8 cellular contexts compared by ENCODE assay signal in genomic region chr2:170930132-170931109, GRCh38. TPM values are rescaled to one million over a fixed set of nuclear protein-coding genes. Genes with fewer than 3 reads are reported as not detected.
A peak's percentile ranks its signal among the peaks of the same experiment; 100 is the strongest.
DNase-seq lines count a peak whose midpoint lies in the region; ATAC-seq and TF ChIP-seq lines count a peak whose summit lies in the region.

No MANE protein-coding gene starts in this region.

- intact Hi-C loops in ascending aorta (cut with DNase I), result no loop called here

- peak; percentile 27 for ATAC-seq in GM21390 (IDR thresholded peaks at IDR 0.05; ENCODE audit: unreplicated experiment)

- no peaks in the 10 kb centered on the region for H3K27me3 ChIP-seq in Karpas-422 (ENCODE audit: low read length)
- H3K27me3 ChIP-seq in ascending aorta, result no peaks in the 10 kb centered on the region

- H3K4me3 ChIP-seq in Karpas-422 (ENCODE audit: low read length) (peak overlapping the region; percentile 88), ascending aorta (peak overlapping the region; percentile 91 to 100)

- H3K9me3 ChIP-seq in Karpas-422 (ENCODE audit: low read length) (no peaks in the 10 kb centered on the region), ascending aorta (no peaks in the 10 kb centered on the region)

- in situ Hi-C loops in Caki2 (cut with HindIII; ENCODE audit: low pct_unique_long_range_greater_than_20kb, low sequenced_read_pairs), result no loop called here

- H3K36me3 ChIP-seq in Karpas-422 (ENCODE audit: insufficient read depth, low read length), result no peaks in the 10 kb centered on the region
- H3K36me3 ChIP-seq in ascending aorta, result no peaks in the 10 kb centered on the region

- H3K79me2 ChIP-seq in Karpas-422 (ENCODE audit: low read length), result peaks cover 62% of the 10 kb centered on the region

- H2AFZ ChIP-seq in Karpas-422 (ENCODE audit: low read length), result peak overlapping the region; percentile 52; the same call in 1 of the 2 replicates

- peak; percentile 47 for DNase-seq in Caki2 (ENCODE audit: low read depth)
- peak; percentile 85 for DNase-seq in Karpas-422
- DNase-seq in SW480 (ENCODE audit: low spot score), result peak; percentile 84
- DNase-seq in ascending aorta (ENCODE audit: low spot score in 2 of 2), result no peak
- DNase-seq in iris pigment epithelial cell (ENCODE audit: low read depth), result peak; percentile 36
- peak; percentile 50 to 59 for DNase-seq in stimulated activated CD4-positive, alpha-beta T cell treated with anti-CD3 and anti-CD28 coated beads, Interleukin-2, amount 100 ng/mL, for 24 hours
- DNase-seq in NCI-H187 treated with DMSO at 0.1 percent for 48 hours (lab: John Stamatoyannopoulos, UW), result no peak

- H3K9ac ChIP-seq in Karpas-422 (ENCODE audit: low read length), result peak overlapping the region; percentile 93

- H3K27ac ChIP-seq in Karpas-422 (ENCODE audit: low read length) (peak overlapping the region; percentile 52), ascending aorta (peak overlapping the region; percentile 96 to 100)

- no peak for TF ChIP-seq CTCF in ascending aorta (IDR thresholded peaks at IDR 0.05)

- peak overlapping the region; percentile 93 for H3K4me2 ChIP-seq in Karpas-422 (ENCODE audit: low read depth, low read length, poor library complexity, severe bottlenecking)

- peaks cover 45% of the 10 kb centered on the region for H3K4me1 ChIP-seq in Karpas-422 (ENCODE audit: low read length)
- H3K4me1 ChIP-seq in ascending aorta, result peaks cover 3 to 21% of the 10 kb centered on the region in 2 donors

- no peaks in the 10 kb centered on the region for H3K9me2 ChIP-seq in Karpas-422 (replicated peaks; ENCODE audit: insufficient read depth, low read length)

- peaks cover 41% of the 10 kb centered on the region for H4K20me1 ChIP-seq in Karpas-422 (ENCODE audit: insufficient read depth, low read depth, low read length)

RNA-seq across cellular contexts. Expression of gene GORASP2, which starts 1.4 kb away (rescaled TPM):
- 59.3 and 67.8 TPM in 2 replicates for total RNA-seq in Caki2 (2014; rRNA removed; shearing (Covaris generic); ENCODE audit: low replicate concordance)
- 24.0 and 34.3 TPM in 2 replicates for total RNA-seq in Karpas-422 (2014; rRNA removed; shearing (Covaris generic); ENCODE audit: low replicate concordance)
- total RNA-seq in ascending aorta, result 21.5 TPM

Comparison
In these comparisons a context has a peak if more than half of its experiments do, and no peak if none do; other contexts are left out.
1. DNase-seq: peak in Caki2 (single experiment), Karpas-422 (single experiment), SW480 (single experiment), iris pigment epithelial cell (single experiment) and stimulated activated CD4-positive, alpha-beta T cell treated with anti-CD3 and anti-CD28 coated beads, Interleukin-2, amount 100 ng/mL, for 24 hours (2 of 2); none in ascending aorta (0 of 2) and NCI-H187 treated with DMSO at 0.1 percent for 48 hours (single experiment).